In the genomic region with DNA sequence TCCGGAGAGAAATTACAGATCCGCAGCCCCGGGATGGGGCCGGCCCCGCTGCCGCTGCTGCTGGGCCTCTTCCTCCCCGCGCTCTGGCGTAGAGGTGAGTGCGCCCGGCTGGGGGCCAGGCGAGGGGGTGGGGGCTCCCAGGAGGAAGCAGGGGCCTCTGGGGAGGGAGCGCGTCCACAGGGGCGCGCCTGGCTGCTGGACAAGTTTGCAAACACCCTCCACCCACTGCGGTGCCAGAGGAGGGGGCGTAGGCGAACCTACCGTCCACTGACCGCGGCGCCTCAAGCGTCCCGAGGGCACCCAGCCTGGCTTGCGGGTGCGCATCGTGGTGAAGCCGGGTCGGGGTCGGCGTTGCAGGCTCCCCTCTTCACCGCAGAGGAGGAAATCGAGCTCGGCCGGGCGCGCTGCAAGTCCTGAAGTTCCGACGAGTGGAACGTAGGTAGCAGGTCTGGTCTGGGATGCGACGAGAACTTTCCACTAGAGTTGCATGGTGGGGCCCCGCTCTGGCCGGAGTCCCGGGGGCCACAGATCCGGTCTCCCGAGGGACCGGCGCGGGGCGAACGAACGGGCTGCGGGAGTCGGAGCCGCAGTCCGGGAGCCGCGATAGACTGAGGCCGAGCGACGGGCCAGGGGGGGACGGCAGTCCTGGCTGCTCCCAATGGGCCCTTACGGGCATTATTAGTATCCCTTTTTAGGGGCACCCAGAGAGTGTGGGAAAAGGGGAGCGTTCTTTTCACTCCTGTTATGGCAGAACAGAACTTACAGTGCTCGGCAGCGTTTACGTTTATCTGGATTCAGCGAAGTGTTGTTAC, we compare ENCODE assay signal across 1 cellular context.
TF ChIP-seq lines count a peak whose summit lies in the region.

No MANE protein-coding gene starts in this region.

TF ChIP-seq in HepG2, 621 proteins besides CTCF, POLR2A, EP300 and RAD21 (continues in another document):
- TF ChIP-seq, protein P1, sequence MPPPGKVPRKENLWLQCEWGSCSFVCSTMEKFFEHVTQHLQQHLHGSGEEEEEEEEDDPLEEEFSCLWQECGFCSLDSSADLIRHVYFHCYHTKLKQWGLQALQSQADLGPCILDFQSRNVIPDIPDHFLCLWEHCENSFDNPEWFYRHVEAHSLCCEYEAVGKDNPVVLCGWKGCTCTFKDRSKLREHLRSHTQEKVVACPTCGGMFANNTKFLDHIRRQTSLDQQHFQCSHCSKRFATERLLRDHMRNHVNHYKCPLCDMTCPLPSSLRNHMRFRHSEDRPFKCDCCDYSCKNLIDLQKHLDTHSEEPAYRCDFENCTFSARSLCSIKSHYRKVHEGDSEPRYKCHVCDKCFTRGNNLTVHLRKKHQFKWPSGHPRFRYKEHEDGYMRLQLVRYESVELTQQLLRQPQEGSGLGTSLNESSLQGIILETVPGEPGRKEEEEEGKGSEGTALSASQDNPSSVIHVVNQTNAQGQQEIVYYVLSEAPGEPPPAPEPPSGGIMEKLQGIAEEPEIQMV (CRISPR knock-in tag; IDR thresholded peaks at IDR 0.05; ENCODE audit: low read depth), result no peak
- 0 out of 2 replicates have a peak, but pooled peaks have one; percentile 82 for TF ChIP-seq ZMAT3 (CRISPR knock-in tag; conservative IDR thresholded peaks at IDR 0.05)
- TF ChIP-seq, protein P2, sequence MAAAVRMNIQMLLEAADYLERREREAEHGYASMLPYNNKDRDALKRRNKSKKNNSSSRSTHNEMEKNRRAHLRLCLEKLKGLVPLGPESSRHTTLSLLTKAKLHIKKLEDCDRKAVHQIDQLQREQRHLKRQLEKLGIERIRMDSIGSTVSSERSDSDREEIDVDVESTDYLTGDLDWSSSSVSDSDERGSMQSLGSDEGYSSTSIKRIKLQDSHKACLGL (CRISPR knock-in tag; IDR thresholded peaks at IDR 0.05), result peak; percentile 75; the same call in 1 of the 2 replicates
- TF ChIP-seq KLF6 (CRISPR knock-in tag; IDR thresholded peaks at IDR 0.05), result no peak
- no peak for TF ChIP-seq ZNF83 (CRISPR knock-in tag; IDR thresholded peaks at IDR 0.05; ENCODE audit: borderline replicate concordance)
- no peak for TF ChIP-seq NONO (IDR thresholded peaks at IDR 0.05)
- TF ChIP-seq NONO (CRISPR knock-in tag; conservative IDR thresholded peaks at IDR 0.05), result peak; percentile 68; the same call in 1 of the 2 replicates
- TF ChIP-seq ADNP (CRISPR knock-in tag; IDR thresholded peaks at IDR 0.05), result no peak
- TF ChIP-seq SRSF9 (IDR thresholded peaks at IDR 0.05; ENCODE audit: borderline replicate concordance, insufficient read depth, low read depth, low read length, poor library complexity, severe bottlenecking), result no peak
- 0 out of 2 replicates have a peak, but pooled peaks have one; percentile 48 for TF ChIP-seq ZNF747 (CRISPR knock-in tag; IDR thresholded peaks at IDR 0.05; ENCODE audit: borderline replicate concordance)
- TF ChIP-seq THYN1 (CRISPR knock-in tag; IDR thresholded peaks at IDR 0.05; ENCODE audit: borderline replicate concordance, low read depth), result 0 out of 2 replicates have a peak, but pooled peaks have one; percentile 58
- TF ChIP-seq WIZ (CRISPR knock-in tag; IDR thresholded peaks at IDR 0.05), result peak; percentile 76; the same call in 1 of the 2 replicates
- no peak for TF ChIP-seq GFI1 (CRISPR knock-in tag; IDR thresholded peaks at IDR 0.05; ENCODE audit: borderline replicate concordance)
- TF ChIP-seq, protein P3, sequence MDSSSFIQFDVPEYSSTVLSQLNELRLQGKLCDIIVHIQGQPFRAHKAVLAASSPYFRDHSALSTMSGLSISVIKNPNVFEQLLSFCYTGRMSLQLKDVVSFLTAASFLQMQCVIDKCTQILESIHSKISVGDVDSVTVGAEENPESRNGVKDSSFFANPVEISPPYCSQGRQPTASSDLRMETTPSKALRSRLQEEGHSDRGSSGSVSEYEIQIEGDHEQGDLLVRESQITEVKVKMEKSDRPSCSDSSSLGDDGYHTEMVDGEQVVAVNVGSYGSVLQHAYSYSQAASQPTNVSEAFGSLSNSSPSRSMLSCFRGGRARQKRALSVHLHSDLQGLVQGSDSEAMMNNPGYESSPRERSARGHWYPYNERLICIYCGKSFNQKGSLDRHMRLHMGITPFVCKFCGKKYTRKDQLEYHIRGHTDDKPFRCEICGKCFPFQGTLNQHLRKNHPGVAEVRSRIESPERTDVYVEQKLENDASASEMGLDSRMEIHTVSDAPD (CRISPR knock-in tag; IDR thresholded peaks at IDR 0.05), result peak; percentile 78; the same call in 1 of the 2 replicates
- TF ChIP-seq NPAS2 (CRISPR knock-in tag; IDR thresholded peaks at IDR 0.05; ENCODE audit: borderline replicate concordance), result no peak
- TF ChIP-seq ZNF703 (CRISPR knock-in tag; IDR thresholded peaks at IDR 0.05; ENCODE audit: borderline replicate concordance), result peak; percentile 56; the same call in 1 of the 2 replicates
- peak; percentile 19; the same call in 1 of the 2 replicates for TF ChIP-seq ZNF709 (CRISPR knock-in tag; IDR thresholded peaks at IDR 0.05)
- TF ChIP-seq ZFY (CRISPR knock-in tag; IDR thresholded peaks at IDR 0.05), result peak; percentile 1; the same call in 1 of the 2 replicates
- TF ChIP-seq, protein P4, sequence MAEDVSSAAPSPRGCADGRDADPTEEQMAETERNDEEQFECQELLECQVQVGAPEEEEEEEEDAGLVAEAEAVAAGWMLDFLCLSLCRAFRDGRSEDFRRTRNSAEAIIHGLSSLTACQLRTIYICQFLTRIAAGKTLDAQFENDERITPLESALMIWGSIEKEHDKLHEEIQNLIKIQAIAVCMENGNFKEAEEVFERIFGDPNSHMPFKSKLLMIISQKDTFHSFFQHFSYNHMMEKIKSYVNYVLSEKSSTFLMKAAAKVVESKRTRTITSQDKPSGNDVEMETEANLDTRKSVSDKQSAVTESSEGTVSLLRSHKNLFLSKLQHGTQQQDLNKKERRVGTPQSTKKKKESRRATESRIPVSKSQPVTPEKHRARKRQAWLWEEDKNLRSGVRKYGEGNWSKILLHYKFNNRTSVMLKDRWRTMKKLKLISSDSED (CRISPR knock-in tag; IDR thresholded peaks at IDR 0.05), result no peak
- no peak for TF ChIP-seq JUNB (CRISPR knock-in tag; IDR thresholded peaks at IDR 0.05; ENCODE audit: borderline replicate concordance)
- TF ChIP-seq ZNF343 (CRISPR knock-in tag; IDR thresholded peaks at IDR 0.05), result no peak
- TF ChIP-seq SNAPC2 (CRISPR knock-in tag; IDR thresholded peaks at IDR 0.05), result 0 out of 2 replicates have a peak, but pooled peaks have one; percentile 25
- TF ChIP-seq SALL2 (CRISPR knock-in tag; IDR thresholded peaks at IDR 0.05), result no peak; the same call in 1 of the 2 replicates
- TF ChIP-seq ZNF430 (CRISPR knock-in tag; IDR thresholded peaks at IDR 0.05), result no peak
- TF ChIP-seq REL (CRISPR knock-in tag; conservative IDR thresholded peaks at IDR 0.05), result no peak
- no peak for TF ChIP-seq RFX5 (IDR thresholded peaks at IDR 0.05; ENCODE audit: low read depth, low read length)
- 0 out of 2 replicates have a peak, but pooled peaks have one; percentile 37 for TF ChIP-seq JUND (CRISPR knock-in tag; IDR thresholded peaks at IDR 0.05)
- TF ChIP-seq SRSF4 (IDR thresholded peaks at IDR 0.05; ENCODE audit: low read depth, low read length, poor library complexity, severe bottlenecking), result no peak
- no peak for TF ChIP-seq ZSCAN22 (CRISPR knock-in tag; IDR thresholded peaks at IDR 0.05)
- TF ChIP-seq AHR (CRISPR knock-in tag; IDR thresholded peaks at IDR 0.05), result peak; percentile 84; the same call in 1 of the 2 replicates
- TF ChIP-seq, protein P5, sequence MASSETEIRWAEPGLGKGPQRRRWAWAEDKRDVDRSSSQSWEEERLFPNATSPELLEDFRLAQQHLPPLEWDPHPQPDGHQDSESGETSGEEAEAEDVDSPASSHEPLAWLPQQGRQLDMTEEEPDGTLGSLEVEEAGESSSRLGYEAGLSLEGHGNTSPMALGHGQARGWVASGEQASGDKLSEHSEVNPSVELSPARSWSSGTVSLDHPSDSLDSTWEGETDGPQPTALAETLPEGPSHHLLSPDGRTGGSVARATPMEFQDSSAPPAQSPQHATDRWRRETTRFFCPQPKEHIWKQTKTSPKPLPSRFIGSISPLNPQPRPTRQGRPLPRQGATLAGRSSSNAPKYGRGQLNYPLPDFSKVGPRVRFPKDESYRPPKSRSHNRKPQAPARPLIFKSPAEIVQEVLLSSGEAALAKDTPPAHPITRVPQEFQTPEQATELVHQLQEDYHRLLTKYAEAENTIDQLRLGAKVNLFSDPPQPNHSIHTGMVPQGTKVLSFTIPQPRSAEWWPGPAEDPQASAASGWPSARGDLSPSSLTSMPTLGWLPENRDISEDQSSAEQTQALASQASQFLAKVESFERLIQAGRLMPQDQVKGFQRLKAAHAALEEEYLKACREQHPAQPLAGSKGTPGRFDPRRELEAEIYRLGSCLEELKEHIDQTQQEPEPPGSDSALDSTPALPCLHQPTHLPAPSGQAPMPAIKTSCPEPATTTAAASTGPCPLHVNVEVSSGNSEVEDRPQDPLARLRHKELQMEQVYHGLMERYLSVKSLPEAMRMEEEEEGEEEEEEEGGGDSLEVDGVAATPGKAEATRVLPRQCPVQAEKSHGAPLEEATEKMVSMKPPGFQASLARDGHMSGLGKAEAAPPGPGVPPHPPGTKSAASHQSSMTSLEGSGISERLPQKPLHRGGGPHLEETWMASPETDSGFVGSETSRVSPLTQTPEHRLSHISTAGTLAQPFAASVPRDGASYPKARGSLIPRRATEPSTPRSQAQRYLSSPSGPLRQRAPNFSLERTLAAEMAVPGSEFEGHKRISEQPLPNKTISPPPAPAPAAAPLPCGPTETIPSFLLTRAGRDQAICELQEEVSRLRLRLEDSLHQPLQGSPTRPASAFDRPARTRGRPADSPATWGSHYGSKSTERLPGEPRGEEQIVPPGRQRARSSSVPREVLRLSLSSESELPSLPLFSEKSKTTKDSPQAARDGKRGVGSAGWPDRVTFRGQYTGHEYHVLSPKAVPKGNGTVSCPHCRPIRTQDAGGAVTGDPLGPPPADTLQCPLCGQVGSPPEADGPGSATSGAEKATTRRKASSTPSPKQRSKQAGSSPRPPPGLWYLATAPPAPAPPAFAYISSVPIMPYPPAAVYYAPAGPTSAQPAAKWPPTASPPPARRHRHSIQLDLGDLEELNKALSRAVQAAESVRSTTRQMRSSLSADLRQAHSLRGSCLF (CRISPR knock-in tag; IDR thresholded peaks at IDR 0.05; ENCODE audit: borderline replicate concordance), result peak; percentile 74; the same call in 1 of the 2 replicates
- peak; percentile 72; the same call in 1 of the 2 replicates for TF ChIP-seq ZNF768 (CRISPR knock-in tag; IDR thresholded peaks at IDR 0.05)
- TF ChIP-seq, protein P6, sequence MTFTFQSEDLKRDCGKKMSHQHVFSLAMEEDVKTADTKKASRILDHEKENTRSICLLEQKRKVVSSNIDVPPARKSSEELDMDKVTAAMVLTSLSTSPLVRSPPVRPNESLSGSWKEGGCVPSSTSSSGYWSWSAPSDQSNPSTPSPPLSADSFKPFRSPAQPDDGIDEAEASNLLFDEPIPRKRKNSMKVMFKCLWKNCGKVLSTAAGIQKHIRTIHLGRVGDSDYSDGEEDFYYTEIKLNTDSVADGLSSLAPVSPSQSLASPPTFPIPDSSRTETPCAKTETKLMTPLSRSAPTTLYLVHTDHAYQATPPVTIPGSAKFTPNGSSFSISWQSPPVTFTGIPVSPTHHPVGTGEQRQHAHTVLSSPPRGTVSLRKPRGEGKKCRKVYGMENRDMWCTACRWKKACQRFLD (CRISPR knock-in tag; IDR thresholded peaks at IDR 0.05; ENCODE audit: borderline replicate concordance), result peak; percentile 73; the same call in 1 of the 2 replicates
- TF ChIP-seq ZNF33B (CRISPR knock-in tag; IDR thresholded peaks at IDR 0.05), result 0 out of 2 replicates have a peak, but pooled peaks have one; percentile 71
- TF ChIP-seq TBL1XR1 (IDR thresholded peaks at IDR 0.05; ENCODE audit: borderline replicate concordance, low read length, partially characterized antibody), result no peak
- TF ChIP-seq NCOR1 (IDR thresholded peaks at IDR 0.05; ENCODE audit: borderline replicate concordance, low read length), result no peak
- no peak for TF ChIP-seq IKZF4 (CRISPR knock-in tag; IDR thresholded peaks at IDR 0.05; ENCODE audit: borderline replicate concordance, low read depth, not compliant biosample characterization)
- TF ChIP-seq BHLHE40 (IDR thresholded peaks at IDR 0.05; ENCODE audit: low read length), result no peak
- TF ChIP-seq ZNF746 (CRISPR knock-in tag; IDR thresholded peaks at IDR 0.05), result peak; percentile 66
- TF ChIP-seq PLRG1 (conservative IDR thresholded peaks at IDR 0.05), result no peak
- TF ChIP-seq HCFC1 (IDR thresholded peaks at IDR 0.05; ENCODE audit: low read depth, low read length), result no peak
- 0 out of 2 replicates have a peak, but pooled peaks have one; percentile 52 for TF ChIP-seq ZNF468 (CRISPR knock-in tag; IDR thresholded peaks at IDR 0.05)
- TF ChIP-seq, protein P7, sequence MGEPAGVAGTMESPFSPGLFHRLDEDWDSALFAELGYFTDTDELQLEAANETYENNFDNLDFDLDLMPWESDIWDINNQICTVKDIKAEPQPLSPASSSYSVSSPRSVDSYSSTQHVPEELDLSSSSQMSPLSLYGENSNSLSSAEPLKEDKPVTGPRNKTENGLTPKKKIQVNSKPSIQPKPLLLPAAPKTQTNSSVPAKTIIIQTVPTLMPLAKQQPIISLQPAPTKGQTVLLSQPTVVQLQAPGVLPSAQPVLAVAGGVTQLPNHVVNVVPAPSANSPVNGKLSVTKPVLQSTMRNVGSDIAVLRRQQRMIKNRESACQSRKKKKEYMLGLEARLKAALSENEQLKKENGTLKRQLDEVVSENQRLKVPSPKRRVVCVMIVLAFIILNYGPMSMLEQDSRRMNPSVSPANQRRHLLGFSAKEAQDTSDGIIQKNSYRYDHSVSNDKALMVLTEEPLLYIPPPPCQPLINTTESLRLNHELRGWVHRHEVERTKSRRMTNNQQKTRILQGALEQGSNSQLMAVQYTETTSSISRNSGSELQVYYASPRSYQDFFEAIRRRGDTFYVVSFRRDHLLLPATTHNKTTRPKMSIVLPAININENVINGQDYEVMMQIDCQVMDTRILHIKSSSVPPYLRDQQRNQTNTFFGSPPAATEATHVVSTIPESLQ (CRISPR knock-in tag; conservative IDR thresholded peaks at IDR 0.05), result no peak
- 0 out of 2 replicates have a peak, but pooled peaks have one; percentile 7 for TF ChIP-seq RFX3 (CRISPR knock-in tag; IDR thresholded peaks at IDR 0.05)
- TF ChIP-seq, protein P8, sequence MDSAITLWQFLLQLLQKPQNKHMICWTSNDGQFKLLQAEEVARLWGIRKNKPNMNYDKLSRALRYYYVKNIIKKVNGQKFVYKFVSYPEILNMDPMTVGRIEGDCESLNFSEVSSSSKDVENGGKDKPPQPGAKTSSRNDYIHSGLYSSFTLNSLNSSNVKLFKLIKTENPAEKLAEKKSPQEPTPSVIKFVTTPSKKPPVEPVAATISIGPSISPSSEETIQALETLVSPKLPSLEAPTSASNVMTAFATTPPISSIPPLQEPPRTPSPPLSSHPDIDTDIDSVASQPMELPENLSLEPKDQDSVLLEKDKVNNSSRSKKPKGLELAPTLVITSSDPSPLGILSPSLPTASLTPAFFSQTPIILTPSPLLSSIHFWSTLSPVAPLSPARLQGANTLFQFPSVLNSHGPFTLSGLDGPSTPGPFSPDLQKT (CRISPR knock-in tag; IDR thresholded peaks at IDR 0.05; ENCODE audit: borderline replicate concordance), result no peak
- no peak for TF ChIP-seq ZNF569 (CRISPR knock-in tag; IDR thresholded peaks at IDR 0.05; ENCODE audit: borderline replicate concordance)
